28 cellular contexts compared by ENCODE assay signal in genomic region chr5:35152733-35153132, GRCh38.
"Had no signal": no experiment of that assay in that cellular context is flagged by ENCODE, and none has a peak within 500 bp of the region (broad histone marks: within the 10 kb centered on the region; RNA-seq: fewer than 3 reads in every experiment).

No MANE protein-coding gene starts in this region.

- H3K27me3 ChIP-seq: colonic mucosa, esophagus squamous epithelium, gastroesophageal sphincter, heart right ventricle had no signal

- FAIRE-seq: astrocyte, endometrium, endothelial cell of umbilical vein had no signal

- H3K27ac ChIP-seq: colonic mucosa, epithelial cell of prostate, esophagus squamous epithelium, gastroesophageal sphincter, heart right ventricle, WERI-Rb-1 had no signal

- H3K36me3 ChIP-seq: colonic mucosa, esophagus squamous epithelium, gastroesophageal sphincter, heart right ventricle, WERI-Rb-1 had no signal

- H3K4me3 ChIP-seq: colonic mucosa, esophagus squamous epithelium, gastroesophageal sphincter, heart right ventricle had no signal

- DNase-seq: activated B cell treated with CpG ODN at 0.5 μM for 24 hours; activated CD4-positive, alpha-beta T cell treated with anti-CD3 and anti-CD28 coated beads for 48 hours; activated CD4-positive, alpha-beta T cell treated with anti-CD3 and anti-CD28 coated beads, Interleukin-2, amount 50 U/mL, for 1 hour; activated CD4-positive, alpha-beta T cell treated with anti-CD3 and anti-CD28 coated beads, Interleukin-2, amount 50 U/mL, for 48 hours; activated CD8-positive, alpha-beta memory T cell treated with anti-CD3 and anti-CD28 coated beads for 24 hours; activated CD8-positive, alpha-beta T cell treated with anti-CD3 and anti-CD28 coated beads for 36 hours; activated effector memory CD4-positive, alpha-beta T cell treated with Interleukin-2 at 50 U/mL for 16 hours; activated gamma-delta T cell treated with Interleukin-2 at 50 U/mL for 16 hours; activated naive CD4-positive, alpha-beta T cell treated with anti-CD3 and anti-CD28 coated beads, Interleukin-2, amount 50 U/mL, for 16 hours; activated naive CD4-positive, alpha-beta T cell treated with Interleukin-2 at 50 U/mL for 16 hours; activated T-cell treated with anti-CD3 and anti-CD28 coated beads, Interleukin-2, amount 50 U/mL, for 4 hours; amniotic stem cell; anterior cingulate cortex; caudate nucleus; colonic mucosa; effector CD8-positive, alpha-beta T cell; esophagus squamous epithelium; foreskin melanocyte; heart right ventricle; T-helper 9 cell; WERI-Rb-1 had no signal

- H3K9me3 ChIP-seq: colonic mucosa, esophagus squamous epithelium, gastroesophageal sphincter, heart right ventricle had no signal

- H3K4me1 ChIP-seq: colonic mucosa, gastroesophageal sphincter, heart right ventricle had no signal

- ATAC-seq: activated CD4-positive, CD25-positive, alpha-beta regulatory T cell treated with anti-CD3 and anti-CD28 coated beads, Interleukin-2, amount 50 U/mL, for 24 hours; activated CD8-positive, alpha-beta T cell treated with anti-CD3 and anti-CD28 coated beads for 36 hours; activated T-cell treated with anti-CD3 and anti-CD28 coated beads, Interleukin-2, amount 50 U/mL, for 4 hours; activated T-helper 17 cell treated with anti-CD3 and anti-CD28 coated beads, Interleukin-2, amount 50 U/mL, for 72 hours; gastroesophageal sphincter; heart right ventricle had no signal
